In genomic region chr5:44233691-44234090, GRCh38 we compare ENCODE assay signal across 27 cellular contexts.
"Had no signal": no experiment of that assay in that cellular context is flagged by ENCODE, and none has a peak within 500 bp of the region (broad histone marks: within the 10 kb centered on the region; RNA-seq: fewer than 3 reads in every experiment).

No MANE protein-coding gene starts in this region.

- H3K4me3 ChIP-seq: left ventricle myocardium inferior, lung, neural progenitor cell, ovary, right atrium auricular region, right lobe of liver, smooth muscle cell, tibial nerve, uterus had no signal

- DNase-seq: islet precursor cell; left ventricle myocardium inferior; mesendoderm; naive B cell; natural killer cell; nephron progenitor cell; occipital lobe; ovary; right lobe of liver; stimulated activated CD4-positive, alpha-beta T cell treated with anti-CD3 and anti-CD28 coated beads, Interleukin-1b, Interleukin-23, amount 100 ng/mL, for 48 hours; stimulated activated CD4-positive, alpha-beta T cell treated with anti-CD3 and anti-CD28 coated beads, Interleukin-2, amount 100 ng/mL, for 48 hours; stimulated activated CD4-positive, alpha-beta T cell treated with anti-CD3 and anti-CD28 coated beads, Interleukin-4, amount 100 ng/mL, for 4 hours; stimulated activated CD8-positive, alpha-beta memory T cell treated with anti-CD3 and anti-CD28 coated beads, Interleukin-4, amount 100 ng/mL, for 48 hours; stimulated activated naive CD4-positive, alpha-beta T cell treated with Interleukin-2 at 50 U/mL for 16 hours; stimulated activated naive CD8-positive, alpha-beta T cell treated with anti-CD3 and anti-CD28 coated beads, Interleukin-15, amount 100 ng/mL, for 72 hours; substantia nigra; uterus had no signal

- H3K4me1 Mint-ChIP-seq: mesothelial cell of epicardium; naive B cell; natural killer cell; nephron progenitor cell; neural progenitor cell; stimulated activated memory B cell treated with anti-CD40 and anti-IgM and Interleukin-4, amounts not matched to agents 10 μg/mL and 1 μg/mL and 100 μg/mL, for 72 hours; stimulated activated naive CD8-positive, alpha-beta T cell treated with anti-CD3 and anti-CD28 coated beads, Interleukin-15, amount 100 ng/mL, for 72 hours had no signal

- H3K36me3 Mint-ChIP-seq: mesothelial cell of epicardium; naive B cell; natural killer cell; neural progenitor cell; stimulated activated memory B cell treated with anti-CD40 and anti-IgM and Interleukin-4, amounts not matched to agents 10 μg/mL and 1 μg/mL and 100 μg/mL, for 72 hours; type B pancreatic cell had no signal

- H3K27me3 Mint-ChIP-seq: naive B cell; stimulated activated memory B cell treated with anti-CD40 and anti-IgM and Interleukin-4, amounts not matched to agents 10 μg/mL and 1 μg/mL and 100 μg/mL, for 72 hours; stimulated activated naive CD8-positive, alpha-beta T cell treated with anti-CD3 and anti-CD28 coated beads, Interleukin-15, amount 100 ng/mL, for 72 hours had no signal

- H3K27ac ChIP-seq: left ventricle myocardium inferior, neural progenitor cell, neutrophil, ovary, right atrium auricular region, right lobe of liver, tibial nerve, uterus had no signal

- H3K4me1 ChIP-seq: left ventricle myocardium inferior, neural progenitor cell, right atrium auricular region, right lobe of liver, tibial nerve, uterus had no signal

- H3K9ac ChIP-seq: neural progenitor cell had no signal

- H3K36me3 ChIP-seq: left ventricle myocardium inferior, neural progenitor cell, neutrophil, ovary, right atrium auricular region, right lobe of liver, tibial nerve, uterus had no signal

- H3K4me3 Mint-ChIP-seq: mesothelial cell of epicardium; naive B cell; natural killer cell; nephron progenitor cell; neural progenitor cell; stimulated activated memory B cell treated with anti-CD40 and anti-IgM and Interleukin-4, amounts not matched to agents 10 μg/mL and 1 μg/mL and 100 μg/mL, for 72 hours; stimulated activated naive CD8-positive, alpha-beta T cell treated with anti-CD3 and anti-CD28 coated beads, Interleukin-15, amount 100 ng/mL, for 72 hours; type B pancreatic cell had no signal

- H3K4me2 ChIP-seq: neural progenitor cell, smooth muscle cell had no signal

- H3K27me3 ChIP-seq: neural progenitor cell, neutrophil, right atrium auricular region, right lobe of liver, tibial nerve, uterus had no signal

- H2AFZ ChIP-seq: neural progenitor cell had no signal

- H3K27ac Mint-ChIP-seq: mesothelial cell of epicardium; naive B cell; natural killer cell; nephron progenitor cell; neural progenitor cell; progenitor cell of endocrine pancreas; stimulated activated memory B cell treated with anti-CD40 and anti-IgM and Interleukin-4, amounts not matched to agents 10 μg/mL and 1 μg/mL and 100 μg/mL, for 72 hours; stimulated activated naive CD8-positive, alpha-beta T cell treated with anti-CD3 and anti-CD28 coated beads, Interleukin-15, amount 100 ng/mL, for 72 hours; type B pancreatic cell had no signal

- H3K9me3 ChIP-seq: left ventricle myocardium inferior, neutrophil, ovary, right atrium auricular region, right lobe of liver, tibial nerve, uterus had no signal

- ATAC-seq: natural killer cell; right lobe of liver; stimulated activated naive CD8-positive, alpha-beta T cell treated with anti-CD3 and anti-CD28 coated beads, Interleukin-15, amount 100 ng/mL, for 72 hours had no signal

- H3K9me3 Mint-ChIP-seq: mesothelial cell of epicardium, nephron progenitor cell, neural progenitor cell, type B pancreatic cell had no signal
